ENCODE assay signal across 8 cellular contexts in the genomic region with DNA sequence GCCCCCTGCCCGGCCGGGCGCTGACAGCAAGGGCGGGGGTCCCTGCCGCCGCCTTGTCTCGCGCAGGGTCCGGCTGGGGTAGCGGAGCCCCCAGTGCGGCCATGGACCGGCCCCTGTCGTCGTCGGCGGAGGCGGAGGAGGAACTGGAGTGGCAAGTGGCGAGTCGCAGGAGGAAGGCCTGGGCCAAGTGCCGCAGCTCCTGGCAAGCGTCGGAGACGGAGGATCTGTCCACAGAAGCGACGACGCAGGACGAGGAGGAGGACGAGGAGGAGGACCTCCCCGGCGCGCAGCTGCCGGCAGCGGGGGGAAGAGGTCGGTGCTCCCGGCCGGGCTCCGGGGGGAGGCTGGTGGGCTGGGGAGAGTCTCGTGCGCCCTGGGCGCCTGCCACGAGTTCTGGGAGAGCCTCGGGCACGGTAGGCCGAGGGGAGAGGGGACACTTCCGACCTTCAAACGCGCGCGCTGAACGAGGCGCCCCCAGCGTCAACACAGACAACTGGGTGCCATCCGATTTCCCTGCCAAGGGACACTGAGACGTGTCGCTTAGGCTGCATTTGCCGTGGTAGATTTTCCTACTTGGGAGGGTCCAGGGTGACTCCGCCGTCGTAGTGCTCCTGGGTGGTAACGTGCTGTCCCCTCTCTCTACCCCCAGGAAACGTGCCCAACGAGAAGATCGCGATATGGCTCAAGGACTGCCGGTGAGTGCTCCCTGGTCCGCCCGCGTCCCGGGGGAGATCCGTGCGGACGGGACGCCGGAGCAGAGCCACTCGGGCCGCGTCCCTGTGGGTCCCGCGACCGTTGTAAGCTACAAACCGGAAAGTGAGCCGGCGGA. TPM values are rescaled to one million over a fixed set of nuclear protein-coding genes. Genes with fewer than 3 reads are reported as not detected.
DNase-seq lines count a peak whose midpoint lies in the region; ATAC-seq and TF ChIP-seq lines count a peak whose summit lies in the region.

No MANE protein-coding gene starts in this region.

- no peaks in the 10 kb centered on the region for H3K27me3 ChIP-seq in liver (ENCODE audit: control insufficient read depth in 4 of 4, insufficient read depth in 4 of 4, low read length in 3 of 4)

- H3K9me3 ChIP-seq in liver (ENCODE audit: control insufficient read depth in 4 of 4, low read length in 3 of 4): no peaks in the 10 kb centered on the region

- peak overlapping the region; percentile 91 to 100 for H3K9ac ChIP-seq in liver (ENCODE audit: low read depth in 1 of 2, low read length in 2 of 2)

- peaks cover 6 to 43% (median 29%) of the 10 kb centered on the region in 4 donors for H3K4me1 ChIP-seq in liver (ENCODE audit: control insufficient read depth in 4 of 4, insufficient read depth in 4 of 4, low read length in 3 of 4)

- TF ChIP-seq CTCF in AG10803 (conservative IDR thresholded peaks at IDR 0.05; ENCODE audit: low read length): peak; percentile 14
- no peak for TF ChIP-seq CTCF in liver (IDR thresholded peaks at IDR 0.05; ENCODE audit: low read depth, low read length, missing input control)

- peaks cover 0 to 1% (median 0%) of the 10 kb centered on the region in 4 donors for H3K36me3 ChIP-seq in liver (ENCODE audit: control insufficient read depth in 4 of 4, insufficient read depth in 3 of 4, low read depth in 1 of 4, low read length in 3 of 4)

- DNase-seq in AG10803 (ENCODE audit: low read depth) (peak; percentile 54), NCI-H345 treated with DMSO at 0.1 percent for 48 hours (lab: John Stamatoyannopoulos, UW; ENCODE audit: unreplicated experiment) (peak; percentile 57), cortex of kidney (lab: John Stamatoyannopoulos, UW) (peak; percentile 47)
- peak; percentile 70 for DNase-seq in activated CD4-positive, alpha-beta T cell treated with anti-CD3 and anti-CD28 coated beads for 48 hours
- peak; percentile 2 to 29 (median 18) for DNase-seq in stimulated activated CD4-positive, alpha-beta T cell treated with anti-CD3 and anti-CD28 coated beads, TNF-alpha, amount 100 ng/mL, for 1 hour (ENCODE audit: low read depth in 3 of 3, low spot score in 1 of 3)

- WGBS in liver: under 1% methylated on average over 83 of the region's 83 CpGs

- H3K4me3 ChIP-seq in AG10803 (ENCODE audit: low read length) (peak overlapping the region; percentile 87), liver (ENCODE audit: low read depth in 1 of 3, low read length in 3 of 3) (peak overlapping the region; percentile 81 to 97 (median 97))

- H3K27ac ChIP-seq in liver (ENCODE audit: low read depth in 1 of 2, low read length in 2 of 2): peak overlapping the region; percentile 98

- ATAC-seq in GM18868 (IDR thresholded peaks at IDR 0.05; ENCODE audit: unreplicated experiment): peak; percentile 59
- ATAC-seq in HG03097 (IDR thresholded peaks at IDR 0.05; ENCODE audit: low FRiP score, unreplicated experiment): peak; percentile 51

- TF ChIP-seq RAD21 in liver (IDR thresholded peaks at IDR 0.05): peak in 1 of 2 donors; percentile 20

TF ChIP-seq in liver, 16 proteins besides CTCF, POLR2A, EP300 and RAD21:
- TF ChIP-seq YY1 (IDR thresholded peaks at IDR 0.05) (peak; percentile 69), EGR1 (IDR thresholded peaks at IDR 0.05; ENCODE audit: low read depth in 2 of 2) (no peak), GABPA (IDR thresholded peaks at IDR 0.05 in 1 of 2, conservative IDR thresholded peaks at IDR 0.05 in 1 of 2) (no peak)

RNA-seq across cellular contexts. Expression of a gene that starts 0.7 kb away (rescaled TPM):
- total RNA-seq in liver: 100 to 1,000 TPM in 1 of 2 donors, 10 to 100 TPM in 1; 65.3 to 145 TPM
- 10 to 100 TPM; 31.2 to 44.9 TPM for polyA plus RNA-seq in liver

Comparison
In these comparisons a context has a peak if more than half of its experiments do, and no peak if none do; other contexts are left out.
1. Peak in every context shown above with its lines: DNase-seq, ATAC-seq, H3K4me3 ChIP-seq and H3K27ac ChIP-seq.
2. DNase-seq: peak in every context shown above with its lines; median percentile 70 in activated CD4-positive, alpha-beta T cell treated with anti-CD3 and anti-CD28 coated beads for 48 hours; 57 in NCI-H345 treated with DMSO at 0.1 percent for 48 hours; 54 in AG10803; 47 in cortex of kidney; 18 in stimulated activated CD4-positive, alpha-beta T cell treated with anti-CD3 and anti-CD28 coated beads, TNF-alpha, amount 100 ng/mL, for 1 hour.